In the genomic region with DNA sequence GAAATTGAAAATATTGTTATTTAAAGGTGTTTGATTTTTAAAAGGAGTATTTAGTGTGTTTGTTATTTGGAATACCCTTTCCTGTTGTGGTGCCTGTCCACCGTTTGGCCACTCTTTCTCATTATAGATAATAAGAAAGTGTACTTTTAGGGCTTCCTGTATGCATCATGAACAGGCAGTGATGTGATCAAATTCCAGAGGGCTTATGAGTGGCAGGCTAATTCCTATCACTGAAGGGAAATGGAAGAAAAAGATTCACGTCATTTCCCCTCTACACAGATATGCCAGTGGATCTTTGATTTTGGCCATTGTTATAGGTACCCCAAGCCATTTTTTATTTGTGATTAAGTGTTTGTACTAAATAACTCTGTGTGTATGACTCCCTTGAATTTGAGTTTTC, we compare ENCODE assay signal across 17 cellular contexts. TPM values are rescaled to one million over a fixed set of nuclear protein-coding genes. Genes with fewer than 3 reads are reported as not detected.
DNase-seq lines count a peak whose midpoint lies in the region; ATAC-seq and TF ChIP-seq lines count a peak whose summit lies in the region.
"Had no signal": no experiment of that assay in that cellular context is flagged by ENCODE, and none has a peak within 500 bp of the region (broad histone marks: within the 10 kb centered on the region; RNA-seq: fewer than 3 reads in every experiment).

No MANE protein-coding gene starts in this region.

- no peak for TF ChIP-seq CTCF in tibial nerve (IDR thresholded peaks at IDR 0.05)

- no peaks in the 10 kb centered on the region for H3K9me3 Mint-ChIP-seq in activated naive CD8-positive, alpha-beta T cell treated with anti-CD3 and anti-CD28 coated beads, Interleukin-2, amount 50 U/mL, for 24 hours
- H3K9me3 Mint-ChIP-seq: CD8-positive, alpha-beta memory T cell; HFFc6 had no signal

- DNase-seq in right cardiac atrium (no peak), left ventricle myocardium superior (no peak), dermis microvascular lymphatic vessel endothelial cell (ENCODE audit: low read depth in 2 of 2) (peak; percentile 29 to 60), left lobe of liver (ENCODE audit: low spot score) (no peak), NCI-H2171 treated with DMSO at 0.1 percent for 48 hours (lab: John Stamatoyannopoulos, UW) (no peak), tibial nerve (ENCODE audit: low spot score in 2 of 2) (no peak)
- DNase-seq in activated naive CD8-positive, alpha-beta T cell treated with anti-CD3 and anti-CD28 coated beads, Interleukin-2, amount 50 U/mL, for 24 hours = no peak
- DNase-seq: AML-193; Caco-2; CD8-positive, alpha-beta memory T cell; DND-41; HCEC 1CT; HFFc6 had no signal

- H3K27me3 Mint-ChIP-seq in activated naive CD8-positive, alpha-beta T cell treated with anti-CD3 and anti-CD28 coated beads, Interleukin-2, amount 50 U/mL, for 24 hours = no peaks in the 10 kb centered on the region
- H3K27me3 Mint-ChIP-seq: CD8-positive, alpha-beta memory T cell had no signal

- ATAC-seq in right cardiac atrium = peak; percentile 48 to 88
- ATAC-seq in left ventricle myocardium superior = no peak
- ATAC-seq in left lobe of liver = peak; percentile 34
- no peak for ATAC-seq in activated naive CD8-positive, alpha-beta T cell treated with anti-CD3 and anti-CD28 coated beads, Interleukin-2, amount 50 U/mL, for 24 hours
- ATAC-seq: GM12878 had no signal

- peaks cover 16% of the 10 kb centered on the region for H3K36me3 Mint-ChIP-seq in activated naive CD8-positive, alpha-beta T cell treated with anti-CD3 and anti-CD28 coated beads, Interleukin-2, amount 50 U/mL, for 24 hours (ENCODE audit: low read depth)

- no peak overlapping the region for H3K27ac Mint-ChIP-seq in activated naive CD8-positive, alpha-beta T cell treated with anti-CD3 and anti-CD28 coated beads, Interleukin-2, amount 50 U/mL, for 24 hours
- H3K27ac Mint-ChIP-seq: HFFc6 had no signal

- no peaks in the 10 kb centered on the region for H3K4me1 Mint-ChIP-seq in activated naive CD8-positive, alpha-beta T cell treated with anti-CD3 and anti-CD28 coated beads, Interleukin-2, amount 50 U/mL, for 24 hours
- H3K4me1 Mint-ChIP-seq: CD8-positive, alpha-beta memory T cell had no signal

- 59% methylated on average over 2 of the region's 2 CpGs for WGBS in right cardiac atrium
- WGBS in tibial nerve, 2 donors = 67 to 76% methylated on average over 2 of the region's 2 CpGs

- no peak overlapping the region for H3K4me3 Mint-ChIP-seq in activated naive CD8-positive, alpha-beta T cell treated with anti-CD3 and anti-CD28 coated beads, Interleukin-2, amount 50 U/mL, for 24 hours
- H3K4me3 Mint-ChIP-seq: CD8-positive, alpha-beta memory T cell; HFFc6 had no signal

- H3K9me3 ChIP-seq in right cardiac atrium (ENCODE audit: control insufficient read depth, low read length) (no peaks in the 10 kb centered on the region), tibial nerve (no peaks in the 10 kb centered on the region)
- H3K9me3 ChIP-seq: BLaER1, Caco-2 had no signal

- no peaks in the 10 kb centered on the region for H3K27me3 ChIP-seq in right cardiac atrium (ENCODE audit: control insufficient read depth, insufficient read depth)
- H3K27me3 ChIP-seq in tibial nerve = no peaks in the 10 kb centered on the region
- H3K27me3 ChIP-seq: BLaER1 had no signal

- peaks cover 2 to 74% (median 10%) of the 10 kb centered on the region in 3 donors for H3K36me3 ChIP-seq in tibial nerve

- TF ChIP-seq EP300 in tibial nerve (IDR thresholded peaks at IDR 0.05) = no peak

- intact Hi-C loops in right cardiac atrium (cut with DNase I) = no loop called here
- intact Hi-C loops in left ventricle myocardium superior (cut with micrococcal nuclease) = loop anchor here (10.0 kb wide), 2 partner anchors 62 to 248 kb away; partner anchors contain the start of gene ACER2

- H3K27ac ChIP-seq in right cardiac atrium (ENCODE audit: low read length) = no peak overlapping the region
- H3K27ac ChIP-seq in tibial nerve = no peak overlapping the region
- H3K27ac ChIP-seq: 22Rv1, BLaER1, HL-60 had no signal

- no peak overlapping the region for H3K4me3 ChIP-seq in right cardiac atrium (ENCODE audit: low read length)
- no peak overlapping the region for H3K4me3 ChIP-seq in tibial nerve
- H3K4me3 ChIP-seq: BLaER1, GM12878 had no signal

- no peaks in the 10 kb centered on the region for H3K4me1 ChIP-seq in right cardiac atrium (ENCODE audit: control insufficient read depth, insufficient read depth, low read length)
- H3K4me1 ChIP-seq in tibial nerve = no peaks in the 10 kb centered on the region
- H3K4me1 ChIP-seq: BLaER1, Caco-2 had no signal

- TF ChIP-seq POLR2A in tibial nerve (IDR thresholded peaks at IDR 0.05) = no peak

RNA-seq across cellular contexts. Expression of gene RPS6, which starts 37.1 kb away (rescaled TPM):
- total RNA-seq in right cardiac atrium (1,000 to 10,000 TPM in 3 of 4 donors, 100 to 1,000 TPM in 1; 983 to 1,149 (median 1,102) TPM), left ventricle myocardium superior (884 TPM), dermis microvascular lymphatic vessel endothelial cell (1,429 and 1,656 TPM in 2 replicates), left lobe of liver (528 TPM), tibial nerve (1,000 to 10,000 TPM in 3 of 4 donors, 100 to 1,000 TPM in 1; 864 to 1,599 (median 1,240) TPM)
- 1,453 TPM for polyA plus RNA-seq in right cardiac atrium

Comparison
In these comparisons a context has a peak if more than half of its experiments do, and no peak if none do; other contexts are left out.
1. ATAC-seq: peak in right cardiac atrium (2 of 2) and left lobe of liver (single experiment); none in left ventricle myocardium superior (single experiment) and activated naive CD8-positive, alpha-beta T cell treated with anti-CD3 and anti-CD28 coated beads, Interleukin-2, amount 50 U/mL, for 24 hours (single experiment).
2. DNase-seq: peak in dermis microvascular lymphatic vessel endothelial cell (2 of 2); none in right cardiac atrium (0 of 3), left ventricle myocardium superior (single experiment), left lobe of liver (single experiment), activated naive CD8-positive, alpha-beta T cell treated with anti-CD3 and anti-CD28 coated beads, Interleukin-2, amount 50 U/mL, for 24 hours (single experiment), NCI-H2171 treated with DMSO at 0.1 percent for 48 hours (single experiment) and tibial nerve (0 of 2).